In genomic region chr6:129744201-129744879, GRCh38 we compare ENCODE assay signal across 9 cellular contexts. TPM values are rescaled to one million over a fixed set of nuclear protein-coding genes. Genes with fewer than 3 reads are reported as not detected.
DNase-seq lines count a peak whose midpoint lies in the region; ATAC-seq and TF ChIP-seq lines count a peak whose summit lies in the region.
"Had no signal": no experiment of that assay in that cellular context is flagged by ENCODE, and none has a peak within 500 bp of the region (broad histone marks: within the 10 kb centered on the region; RNA-seq: fewer than 3 reads in every experiment).

No MANE protein-coding gene starts in this region.

- H3K27ac Mint-ChIP-seq in activated naive CD8-positive, alpha-beta T cell: peak overlapping the region; percentile 62
- H3K27ac Mint-ChIP-seq in activated naive CD8-positive, alpha-beta T cell treated with anti-CD3 and anti-CD28 coated beads, Interleukin-2, amount 50 U/mL, for 24 hours: no peak overlapping the region
- no peak overlapping the region for H3K27ac Mint-ChIP-seq in activated T-cell treated with anti-CD3 and anti-CD28 coated beads, Interleukin-2, amount 50 U/mL, for 24 hours

- peaks cover 42% of the 10 kb centered on the region for H3K4me1 Mint-ChIP-seq in activated naive CD8-positive, alpha-beta T cell (ENCODE audit: low read depth)
- peaks cover 46% of the 10 kb centered on the region for H3K4me1 Mint-ChIP-seq in activated naive CD8-positive, alpha-beta T cell treated with anti-CD3 and anti-CD28 coated beads, Interleukin-2, amount 50 U/mL, for 24 hours
- H3K4me1 Mint-ChIP-seq in activated T-cell treated with anti-CD3 and anti-CD28 coated beads, Interleukin-2, amount 50 U/mL, for 24 hours (ENCODE audit: low read depth): peaks cover 47% of the 10 kb centered on the region

- H3K4me1 ChIP-seq in NT2/D1 (ENCODE audit: insufficient read depth, insufficient read length) (no peaks in the 10 kb centered on the region), vagina (peaks cover 34% of the 10 kb centered on the region), HAP-1 (no peaks in the 10 kb centered on the region), MM.1S (ENCODE audit: low read length) (peaks cover 18% of the 10 kb centered on the region)

- H3K36me3 Mint-ChIP-seq in activated naive CD8-positive, alpha-beta T cell: no peaks in the 10 kb centered on the region
- H3K36me3 Mint-ChIP-seq in activated naive CD8-positive, alpha-beta T cell treated with anti-CD3 and anti-CD28 coated beads, Interleukin-2, amount 50 U/mL, for 24 hours (ENCODE audit: low read depth): no peaks in the 10 kb centered on the region
- H3K36me3 Mint-ChIP-seq in activated T-cell treated with anti-CD3 and anti-CD28 coated beads, Interleukin-2, amount 50 U/mL, for 24 hours (ENCODE audit: low read depth): no peaks in the 10 kb centered on the region

- ATAC-seq in activated naive CD8-positive, alpha-beta T cell treated with anti-CD3 and anti-CD28 coated beads, Interleukin-2, amount 50 U/mL, for 24 hours: no peak

- H3K27me3 ChIP-seq in NT2/D1 (ENCODE audit: insufficient read depth, insufficient read length): no peaks in the 10 kb centered on the region
- no peaks in the 10 kb centered on the region for H3K27me3 ChIP-seq in vagina
- H3K27me3 ChIP-seq in HAP-1 (ENCODE audit: low read depth): no peaks in the 10 kb centered on the region
- H3K27me3 ChIP-seq in MM.1S (replicated peaks; ENCODE audit: insufficient read depth, low read length): no peaks in the 10 kb centered on the region

- H3K9me2 ChIP-seq in MM.1S (replicated peaks; ENCODE audit: insufficient read depth, low read length): no peaks in the 10 kb centered on the region

- H3F3A ChIP-seq in MM.1S (ENCODE audit: insufficient read depth, low read length): peaks cover 14% of the 10 kb centered on the region

- H3K9ac ChIP-seq in NT2/D1 (ENCODE audit: insufficient read length, low read depth) (no peak overlapping the region), MM.1S (ENCODE audit: low read length) (no peak overlapping the region)

- in situ Hi-C loops in HAP-1 (cut with MboI; ENCODE audit: low sequenced_read_pairs): loop anchor here (10.0 kb wide), 1 partner anchor 150 kb away; no protein-coding TSS in a partner anchor

- no peak for TF ChIP-seq CTCF in vagina (IDR thresholded peaks at IDR 0.05)
- no peak for TF ChIP-seq CTCF in MM.1S (IDR thresholded peaks at IDR 0.05; ENCODE audit: low read length)

- H3K4me3 Mint-ChIP-seq in activated naive CD8-positive, alpha-beta T cell: no peak overlapping the region
- no peak overlapping the region for H3K4me3 Mint-ChIP-seq in activated naive CD8-positive, alpha-beta T cell treated with anti-CD3 and anti-CD28 coated beads, Interleukin-2, amount 50 U/mL, for 24 hours
- no peak overlapping the region for H3K4me3 Mint-ChIP-seq in activated T-cell treated with anti-CD3 and anti-CD28 coated beads, Interleukin-2, amount 50 U/mL, for 24 hours

- H3K36me3 ChIP-seq in NT2/D1 (ENCODE audit: insufficient read depth, insufficient read length, low read length): no peaks in the 10 kb centered on the region
- H3K36me3 ChIP-seq in vagina: no peaks in the 10 kb centered on the region
- no peaks in the 10 kb centered on the region for H3K36me3 ChIP-seq in HAP-1 (replicated peaks)
- no peaks in the 10 kb centered on the region for H3K36me3 ChIP-seq in MM.1S (replicated peaks; ENCODE audit: insufficient read depth, low read length)

- DNase-seq in activated naive CD8-positive, alpha-beta T cell treated with anti-CD3 and anti-CD28 coated beads, Interleukin-2, amount 50 U/mL, for 24 hours: no peak
- DNase-seq in NT2/D1 (ENCODE audit: low read depth, low spot score): peak; percentile 16
- peak; percentile 75 for DNase-seq in foreskin melanocyte
- no peak for DNase-seq in vagina (ENCODE audit: extremely low spot score in 2 of 2)
- no peak for DNase-seq in HAP-1 (ENCODE audit: low spot score in 2 of 2)
- DNase-seq in activated T-cell treated with anti-CD3 and anti-CD28 coated beads, Interleukin-2, amount 50 U/mL, for 24 hours: no peak
- no peak for DNase-seq in MM.1S
- DNase-seq: cortex of kidney had no signal

- H3K79me2 ChIP-seq in MM.1S (ENCODE audit: low read length): no peaks in the 10 kb centered on the region

- H3K4me2 ChIP-seq in MM.1S (ENCODE audit: low read depth, low read length): no peak overlapping the region

- H3K9me3 Mint-ChIP-seq in activated naive CD8-positive, alpha-beta T cell (ENCODE audit: low read depth): no peaks in the 10 kb centered on the region
- H3K9me3 Mint-ChIP-seq in activated naive CD8-positive, alpha-beta T cell treated with anti-CD3 and anti-CD28 coated beads, Interleukin-2, amount 50 U/mL, for 24 hours: no peaks in the 10 kb centered on the region
- H3K9me3 Mint-ChIP-seq in activated T-cell treated with anti-CD3 and anti-CD28 coated beads, Interleukin-2, amount 50 U/mL, for 24 hours: no peaks in the 10 kb centered on the region

- peak overlapping the region; percentile 52 for H3K27ac ChIP-seq in vagina
- no peak overlapping the region for H3K27ac ChIP-seq in MM.1S (ENCODE audit: low read length)

- H3K27me3 Mint-ChIP-seq in activated naive CD8-positive, alpha-beta T cell: no peaks in the 10 kb centered on the region
- no peaks in the 10 kb centered on the region for H3K27me3 Mint-ChIP-seq in activated naive CD8-positive, alpha-beta T cell treated with anti-CD3 and anti-CD28 coated beads, Interleukin-2, amount 50 U/mL, for 24 hours
- no peaks in the 10 kb centered on the region for H3K27me3 Mint-ChIP-seq in activated T-cell treated with anti-CD3 and anti-CD28 coated beads, Interleukin-2, amount 50 U/mL, for 24 hours

- intact Hi-C loops in vagina (cut with DNase I): no loop called here

- no peaks in the 10 kb centered on the region for H4K20me1 ChIP-seq in MM.1S (ENCODE audit: insufficient read depth, low read length)

- H3K9me3 ChIP-seq in NT2/D1 (ENCODE audit: insufficient read depth, low read length) (no peaks in the 10 kb centered on the region), vagina (no peaks in the 10 kb centered on the region), HAP-1 (no peaks in the 10 kb centered on the region), MM.1S (replicated peaks; ENCODE audit: insufficient read depth, low read length) (no peaks in the 10 kb centered on the region)

- TF ChIP-seq POLR2A in vagina (IDR thresholded peaks at IDR 0.05): no peak

- H2AFZ ChIP-seq in MM.1S (ENCODE audit: low read length): no peak overlapping the region

- H3K4me3 ChIP-seq in NT2/D1 (ENCODE audit: insufficient read length, low read depth) (no peak overlapping the region), vagina (no peak overlapping the region), HAP-1 (no peak overlapping the region), MM.1S (ENCODE audit: low read length) (no peak overlapping the region)

RNA-seq across cellular contexts. Expression of gene ARHGAP18, which starts 34.4 kb away (rescaled TPM):
- 7.6 TPM for total RNA-seq in vagina

Comparison
In these comparisons a context has a peak if more than half of its experiments do, and no peak if none do; other contexts are left out.
1. DNase-seq: peak in NT2/D1 (single experiment) and foreskin melanocyte (single experiment); none in activated naive CD8-positive, alpha-beta T cell treated with anti-CD3 and anti-CD28 coated beads, Interleukin-2, amount 50 U/mL, for 24 hours (single experiment), vagina (0 of 2), HAP-1 (0 of 2), activated T-cell treated with anti-CD3 and anti-CD28 coated beads, Interleukin-2, amount 50 U/mL, for 24 hours (single experiment) and MM.1S (single experiment).